In the genomic region with DNA sequence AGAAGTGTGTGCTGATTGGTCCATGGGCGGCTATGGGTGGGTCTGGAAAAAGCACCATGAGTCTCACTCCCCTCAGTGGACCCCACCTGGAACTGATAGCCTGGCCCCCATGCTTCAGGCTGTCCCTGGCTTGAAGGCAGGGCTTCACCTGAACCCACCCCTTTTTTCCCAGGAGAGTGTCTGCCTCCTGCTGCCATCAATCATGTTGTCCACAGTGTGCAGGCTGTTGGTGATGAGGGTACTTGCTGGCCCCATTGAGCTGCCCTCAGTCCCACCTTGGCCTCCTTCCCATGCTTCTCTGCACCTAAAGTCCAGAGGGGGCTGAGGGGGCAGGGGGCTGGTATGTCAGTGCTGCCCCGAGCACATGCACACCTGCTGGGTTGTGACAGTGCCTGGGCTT, we compare ENCODE assay signal across 17 cellular contexts. TPM values are rescaled to one million over a fixed set of nuclear protein-coding genes. Genes with fewer than 3 reads are reported as not detected.
DNase-seq lines count a peak whose midpoint lies in the region; ATAC-seq and TF ChIP-seq lines count a peak whose summit lies in the region.
"Had no signal": no experiment of that assay in that cellular context is flagged by ENCODE, and none has a peak within 500 bp of the region (broad histone marks: within the 10 kb centered on the region; RNA-seq: fewer than 3 reads in every experiment).

No MANE protein-coding gene starts in this region.

- H3K36me3 ChIP-seq in Karpas-422 (ENCODE audit: insufficient read depth, low read length) (peaks cover 9% of the 10 kb centered on the region; the same call in 1 of the 2 replicates), esophagus (ENCODE audit: control insufficient read depth in 2 of 2, insufficient read depth in 2 of 2, low read length in 1 of 2) (no peaks in the 10 kb centered on the region), neuronal stem cell (replicated peaks in 1 of 2; ENCODE audit: control insufficient read depth in 2 of 2, insufficient read depth in 2 of 2, low read length in 2 of 2) (peaks cover 4 to 13% of the 10 kb centered on the region in 2 donors), vagina (no peaks in the 10 kb centered on the region)
- H3K36me3 ChIP-seq: HAP-1 had no signal

- H3K4ac ChIP-seq in neuronal stem cell (ENCODE audit: low read length), result peak overlapping the region; percentile 95

- no peak overlapping the region for H3K14ac ChIP-seq in neuronal stem cell (ENCODE audit: low read length)

- peak overlapping the region; percentile 62 for H3K27ac ChIP-seq in Karpas-422 (ENCODE audit: low read length)
- peak overlapping the region; percentile 76 to 87 for H3K27ac ChIP-seq in esophagus (ENCODE audit: low read depth in 2 of 2, low read length in 1 of 2)
- no peak overlapping the region for H3K27ac ChIP-seq in neuronal stem cell (replicated peaks; ENCODE audit: low read length)
- no peak overlapping the region for H3K27ac ChIP-seq in vagina

- H2AK5ac ChIP-seq in neuronal stem cell (ENCODE audit: low read depth, low read length), result peak overlapping the region; percentile 96

- H3K18ac ChIP-seq in neuronal stem cell (ENCODE audit: low read length), result peak overlapping the region; percentile 85

- H3K4me2 ChIP-seq in Karpas-422 (ENCODE audit: low read depth, low read length, poor library complexity, severe bottlenecking) (peak overlapping the region; percentile 46), neuronal stem cell (ENCODE audit: insufficient read depth, low read length, poor library complexity, severe bottlenecking) (no peak overlapping the region)
- H3K4me2 ChIP-seq: smooth muscle cell had no signal

- peak overlapping the region; percentile 54 for H2BK120ac ChIP-seq in neuronal stem cell (ENCODE audit: low read depth, low read length)

- no peak overlapping the region for H4K91ac ChIP-seq in neuronal stem cell (ENCODE audit: low read depth, low read length, poor library complexity)

- intact Hi-C loops in vagina (cut with DNase I), result no loop called here

- H2AFZ ChIP-seq in Karpas-422 (ENCODE audit: low read length) (no peak overlapping the region), neuronal stem cell (ENCODE audit: low read length) (no peak overlapping the region)

- TF ChIP-seq CTCF in vagina (IDR thresholded peaks at IDR 0.05), result no peak

- DNase-seq in DMS53 (lab: John Stamatoyannopoulos, UW), result peak; percentile 78
- DNase-seq in DMS53 treated with DMSO at 0.1 percent for 48 hours (lab: John Stamatoyannopoulos, UW; ENCODE audit: unreplicated experiment), result no peak
- no peak for DNase-seq in Karpas-422
- no peak for DNase-seq in neuronal stem cell (ENCODE audit: low spot score)
- no peak for DNase-seq in HuH-7.5 (ENCODE audit: low spot score)
- DNase-seq in vagina (ENCODE audit: extremely low spot score in 2 of 2), result no peak
- DNase-seq: 8988T; activated CD4-positive, CD25-positive, alpha-beta regulatory T cell treated with anti-CD3 and anti-CD28 coated beads, Interleukin-2, amount 50 U/mL, for 72 hours; AML-193; Caco-2; effector memory CD4-positive, alpha-beta T cell; stimulated activated CD4-positive, alpha-beta T cell treated with anti-CD3 and anti-CD28 coated beads, Interleukin-4, amount 100 ng/mL, for 4 hours had no signal

- H4K8ac ChIP-seq in neuronal stem cell (ENCODE audit: low read depth, low read length), result peak overlapping the region; percentile 65

- H2BK15ac ChIP-seq in neuronal stem cell (ENCODE audit: low read length), result no peak overlapping the region

- H3K9me2 ChIP-seq in Karpas-422 (replicated peaks; ENCODE audit: insufficient read depth, low read length), result no peaks in the 10 kb centered on the region

- no peaks in the 10 kb centered on the region for H4K20me1 ChIP-seq in Karpas-422 (ENCODE audit: insufficient read depth, low read depth, low read length)

- H3K79me2 ChIP-seq in Karpas-422 (ENCODE audit: low read length), result peaks cover 90% of the 10 kb centered on the region

- H3K9me3 ChIP-seq in Karpas-422 (ENCODE audit: low read length) (no peaks in the 10 kb centered on the region), esophagus (ENCODE audit: control insufficient read depth in 2 of 2, insufficient read depth in 1 of 2, low read depth in 1 of 2, low read length in 1 of 2) (no peaks in the 10 kb centered on the region), neuronal stem cell (replicated peaks in 1 of 2; ENCODE audit: control insufficient read depth in 2 of 2, insufficient read depth in 1 of 2, low read depth in 1 of 2, low read length in 2 of 2) (no peaks in the 10 kb centered on the region), vagina (no peaks in the 10 kb centered on the region)
- H3K9me3 ChIP-seq: Caco-2, HAP-1, neutrophil had no signal

- H3K4me1 ChIP-seq in Karpas-422 (ENCODE audit: low read length) (peaks cover 44% of the 10 kb centered on the region), esophagus (ENCODE audit: control insufficient read depth in 2 of 2, insufficient read depth in 2 of 2, low read length in 1 of 2) (peaks cover 3 to 16% of the 10 kb centered on the region in 2 donors), neuronal stem cell (ENCODE audit: control insufficient read depth in 2 of 2, insufficient read depth in 1 of 2, low read depth in 1 of 2, low read length in 2 of 2) (peaks cover 0 to 4% of the 10 kb centered on the region in 2 donors), vagina (peaks cover 22% of the 10 kb centered on the region)
- H3K4me1 ChIP-seq: Caco-2 had no signal

- H3K23ac ChIP-seq in neuronal stem cell (ENCODE audit: low read depth, low read length, poor library complexity), result peak overlapping the region; percentile 97

- H3K79me1 ChIP-seq in neuronal stem cell (ENCODE audit: low read depth, low read length), result peaks cover 6% of the 10 kb centered on the region

- ATAC-seq in HG02571 (IDR thresholded peaks at IDR 0.05; ENCODE audit: unreplicated experiment), result no peak

- H3K4me3 ChIP-seq in Karpas-422 (ENCODE audit: low read length) (peak overlapping the region; percentile 30; the same call in 1 of the 2 replicates), esophagus (ENCODE audit: low read depth in 1 of 2, low read length in 2 of 2) (no peak overlapping the region), neuronal stem cell (ENCODE audit: low read length in 2 of 2) (no peak overlapping the region), vagina (no peak overlapping the region)
- H3K4me3 ChIP-seq: HAP-1, smooth muscle cell had no signal

- H3K9ac ChIP-seq in Karpas-422 (ENCODE audit: low read length), result peak overlapping the region; percentile 51
- H3K9ac ChIP-seq in neuronal stem cell (ENCODE audit: low read depth, low read length, poor library complexity), result no peak overlapping the region

- no peak for TF ChIP-seq POLR2A in vagina (IDR thresholded peaks at IDR 0.05)

- no peaks in the 10 kb centered on the region for H3K27me3 ChIP-seq in Karpas-422 (ENCODE audit: low read length)
- H3K27me3 ChIP-seq in esophagus (ENCODE audit: control insufficient read depth in 1 of 2, insufficient read depth in 2 of 2, low read length in 2 of 2), result no peaks in the 10 kb centered on the region
- no peaks in the 10 kb centered on the region for H3K27me3 ChIP-seq in neuronal stem cell (ENCODE audit: control insufficient read depth in 3 of 3, insufficient read depth in 3 of 3, low read depth in 1 of 3, low read length in 3 of 3)
- H3K27me3 ChIP-seq in vagina, result no peaks in the 10 kb centered on the region
- H3K27me3 ChIP-seq: neutrophil had no signal

- no peak overlapping the region for H2BK5ac ChIP-seq in neuronal stem cell (ENCODE audit: low read length)

- WGBS in esophagus, 2 donors, result 83 to 89% methylated on average over 2 of the region's 2 CpGs
- no CpG with 5 or more reads among the region's 2 CpGs for WGBS in neuronal stem cell (ENCODE audit: extremely low coverage in 2 of 2, insufficient read length in 2 of 2, insufficient replicate concordance in 1 of 2), 2 donors

- H2BK12ac ChIP-seq in neuronal stem cell (ENCODE audit: low read length), result no peak overlapping the region

RNA-seq across cellular contexts. Expression of gene ADK, which starts 56.7 kb away (rescaled TPM):
- total RNA-seq in Karpas-422 (2014; rRNA removed; shearing (Covaris generic); ENCODE audit: low replicate concordance), result 29.0 and 41.4 TPM in 2 replicates
- 10 to 100 TPM; 27.3 to 45.2 TPM for polyA plus RNA-seq in esophagus
- polyA plus RNA-seq in neuronal stem cell (2013, experiment 1 of 2), result 29.5 TPM
- polyA plus RNA-seq in neuronal stem cell (2013, experiment 2 of 2), result 28.1 TPM
- 46.2 TPM for total RNA-seq in vagina

RNA-seq across cellular contexts. Expression of gene AP3M1, which starts 57.1 kb away (rescaled TPM):
- total RNA-seq in Karpas-422 (2014; rRNA removed; shearing (Covaris generic); ENCODE audit: low replicate concordance), result 19.4 and 52.9 TPM in 2 replicates
- polyA plus RNA-seq in esophagus, result 10 to 100 TPM in 1 of 2 donors, 1 to 10 TPM in 1; 7.1 to 13.4 TPM
- polyA plus RNA-seq in neuronal stem cell (2013, experiment 1 of 2), result 37.3 TPM
- 36.7 TPM for polyA plus RNA-seq in neuronal stem cell (2013, experiment 2 of 2)
- total RNA-seq in vagina, result 19.6 TPM

Comparison
In these comparisons a context has a peak if more than half of its experiments do, and no peak if none do; other contexts are left out.
1. H3K27ac ChIP-seq: peak in Karpas-422 (single experiment) and esophagus (2 of 2); none in neuronal stem cell (single experiment) and vagina (single experiment).